18 cellular contexts compared by ENCODE assay signal in genomic region chr3:108838411-108838810, GRCh38. TPM values are rescaled to one million over a fixed set of nuclear protein-coding genes. Genes with fewer than 3 reads are reported as not detected.
DNase-seq lines count a peak whose midpoint lies in the region; ATAC-seq lines count a peak whose summit lies in the region.
"Had no signal": no experiment of that assay in that cellular context is flagged by ENCODE, and none has a peak within 500 bp of the region (broad histone marks: within the 10 kb centered on the region; RNA-seq: fewer than 3 reads in every experiment).

No MANE protein-coding gene starts in this region.

- DNase-seq in activated gamma-delta T cell treated with Interleukin-2 at 50 U/mL for 16 hours: peak; percentile 5
- no peak for DNase-seq in activated gamma-delta T cell (lab: John Stamatoyannopoulos, UW)
- peak; percentile 25 for DNase-seq in activated T-cell treated with anti-CD3 and anti-CD28 coated beads, Interleukin-2, amount 50 U/mL, for 4 hours
- no peak for DNase-seq in effector memory CD8-positive, alpha-beta T cell
- no peak for DNase-seq in NCI-H146 treated with DMSO at 0.1 percent for 48 hours (lab: John Stamatoyannopoulos, UW; ENCODE audit: unreplicated experiment)
- no peak for DNase-seq in C1 segment of cervical spinal cord (lab: John Stamatoyannopoulos, UW)
- DNase-seq in NCI-H524 (lab: John Stamatoyannopoulos, UW): no peak
- DNase-seq: DND-41, foreskin keratinocyte, IMR-90, left cardiac atrium, NCI-H2081, NCI-H524 treated with DMSO at 0.1 percent for 48 hours, right lobe of liver, SJCRH30 had no signal

- H3K27ac Mint-ChIP-seq in effector memory CD8-positive, alpha-beta T cell: peak overlapping the region; percentile 80 to 99
- peak overlapping the region; percentile 87 for H3K27ac Mint-ChIP-seq in stimulated activated naive CD8-positive, alpha-beta T cell treated with anti-CD3 and anti-CD28 coated beads, Interleukin-15, Interleukin-2, amounts not matched to agents 100 ng/mL and 50 ng/mL, for 24 hours
- H3K27ac Mint-ChIP-seq: CD14-positive monocyte had no signal

- no peaks in the 10 kb centered on the region for H3K27me3 Mint-ChIP-seq in activated T-cell treated with anti-CD3 and anti-CD28 coated beads, Interleukin-2, amount 50 U/mL, for 4 hours (ENCODE audit: low read depth)
- H3K27me3 Mint-ChIP-seq in effector memory CD8-positive, alpha-beta T cell: no peaks in the 10 kb centered on the region
- H3K27me3 Mint-ChIP-seq in stimulated activated naive CD8-positive, alpha-beta T cell treated with anti-CD3 and anti-CD28 coated beads, Interleukin-15, Interleukin-2, amounts not matched to agents 100 ng/mL and 50 ng/mL, for 24 hours: no peaks in the 10 kb centered on the region

- peak overlapping the region; percentile 64 for H3K4me3 Mint-ChIP-seq in activated T-cell treated with anti-CD3 and anti-CD28 coated beads, Interleukin-2, amount 50 U/mL, for 4 hours
- peak overlapping the region; percentile 62 to 84 for H3K4me3 Mint-ChIP-seq in effector memory CD8-positive, alpha-beta T cell
- peak overlapping the region; percentile 66 for H3K4me3 Mint-ChIP-seq in stimulated activated naive CD8-positive, alpha-beta T cell treated with anti-CD3 and anti-CD28 coated beads, Interleukin-15, Interleukin-2, amounts not matched to agents 100 ng/mL and 50 ng/mL, for 24 hours
- H3K4me3 Mint-ChIP-seq: CD14-positive monocyte had no signal

- ATAC-seq in activated T-cell treated with anti-CD3 and anti-CD28 coated beads, Interleukin-2, amount 50 U/mL, for 4 hours: peak; percentile 67 to 71
- peak; percentile 20 for ATAC-seq in effector memory CD8-positive, alpha-beta T cell (replicated peaks)
- ATAC-seq: foreskin keratinocyte, left cardiac atrium, right lobe of liver had no signal

- H3K4me1 Mint-ChIP-seq in activated T-cell treated with anti-CD3 and anti-CD28 coated beads, Interleukin-2, amount 50 U/mL, for 4 hours (ENCODE audit: low read depth): peaks cover 86% of the 10 kb centered on the region
- peaks cover 37 to 82% of the 10 kb centered on the region in 2 donors for H3K4me1 Mint-ChIP-seq in effector memory CD8-positive, alpha-beta T cell (ENCODE audit: low read depth in 2 of 2)
- H3K4me1 Mint-ChIP-seq in stimulated activated naive CD8-positive, alpha-beta T cell treated with anti-CD3 and anti-CD28 coated beads, Interleukin-15, Interleukin-2, amounts not matched to agents 100 ng/mL and 50 ng/mL, for 24 hours (ENCODE audit: low read depth): peaks cover 87% of the 10 kb centered on the region
- H3K4me1 Mint-ChIP-seq: CD14-positive monocyte had no signal

- H3K9me3 Mint-ChIP-seq in activated T-cell treated with anti-CD3 and anti-CD28 coated beads, Interleukin-2, amount 50 U/mL, for 4 hours: no peaks in the 10 kb centered on the region
- no peaks in the 10 kb centered on the region for H3K9me3 Mint-ChIP-seq in effector memory CD8-positive, alpha-beta T cell
- no peaks in the 10 kb centered on the region for H3K9me3 Mint-ChIP-seq in stimulated activated naive CD8-positive, alpha-beta T cell treated with anti-CD3 and anti-CD28 coated beads, Interleukin-15, Interleukin-2, amounts not matched to agents 100 ng/mL and 50 ng/mL, for 24 hours

- H3K36me3 Mint-ChIP-seq in activated T-cell treated with anti-CD3 and anti-CD28 coated beads, Interleukin-2, amount 50 U/mL, for 4 hours (ENCODE audit: insufficient read depth): peaks cover 22% of the 10 kb centered on the region
- peaks cover 34% of the 10 kb centered on the region for H3K36me3 Mint-ChIP-seq in effector memory CD8-positive, alpha-beta T cell (ENCODE audit: insufficient read depth)
- H3K36me3 Mint-ChIP-seq in stimulated activated naive CD8-positive, alpha-beta T cell treated with anti-CD3 and anti-CD28 coated beads, Interleukin-15, Interleukin-2, amounts not matched to agents 100 ng/mL and 50 ng/mL, for 24 hours (ENCODE audit: low read depth): no peaks in the 10 kb centered on the region
- H3K36me3 Mint-ChIP-seq: CD14-positive monocyte had no signal

RNA-seq across cellular contexts. Expression of gene TRAT1, which starts 15.8 kb away (rescaled TPM):
- total RNA-seq in activated T-cell treated with anti-CD3 and anti-CD28 coated beads, Interleukin-2, amount 50 U/mL, for 4 hours: 10 to 100 TPM in 1 of 3 donors, 1 to 10 TPM in 2; 7.1 to 16.3 (median 9.3) TPM
- total RNA-seq: A673, foreskin keratinocyte, IMR-90, SJCRH30 had no signal

Comparison
In these comparisons a context has a peak if more than half of its experiments do, and no peak if none do; other contexts are left out.
1. DNase-seq: peak in activated gamma-delta T cell treated with Interleukin-2 at 50 U/mL for 16 hours (single experiment) and activated T-cell treated with anti-CD3 and anti-CD28 coated beads, Interleukin-2, amount 50 U/mL, for 4 hours (single experiment); none in activated gamma-delta T cell (single experiment), effector memory CD8-positive, alpha-beta T cell (0 of 3), NCI-H146 treated with DMSO at 0.1 percent for 48 hours (single experiment), C1 segment of cervical spinal cord (0 of 14) and NCI-H524 (0 of 2).
2. Peak in every context shown above with its lines, with median percentiles within 50 percentile points of each other: H3K4me3 Mint-ChIP-seq.